In genomic region chr4:1721003-1721665, GRCh38 we compare ENCODE assay signal across 1 cellular context.
TF ChIP-seq lines count a peak whose summit lies in the region.

TSS of gene TACC3 (plus strand) at chr4:1721521. CDS start at chr4:1723422, 1,901 bp downstream.
A gene with protein sequence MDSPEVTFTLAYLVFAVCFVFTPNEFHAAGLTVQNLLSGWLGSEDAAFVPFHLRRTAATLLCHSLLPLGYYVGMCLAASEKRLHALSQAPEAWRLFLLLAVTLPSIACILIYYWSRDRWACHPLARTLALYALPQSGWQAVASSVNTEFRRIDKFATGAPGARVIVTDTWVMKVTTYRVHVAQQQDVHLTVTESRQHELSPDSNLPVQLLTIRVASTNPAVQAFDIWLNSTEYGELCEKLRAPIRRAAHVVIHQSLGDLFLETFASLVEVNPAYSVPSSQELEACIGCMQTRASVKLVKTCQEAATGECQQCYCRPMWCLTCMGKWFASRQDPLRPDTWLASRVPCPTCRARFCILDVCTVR (minus strand): TSS chr4:1721323. CDS start chr4:1720837, 486 bp downstream.

TF ChIP-seq in SK-N-SH, 30 proteins besides CTCF, POLR2A, EP300 and RAD21 (continued from another document):
- TF ChIP-seq REST (IDR thresholded peaks at IDR 0.05; ENCODE audit: low read depth, low read length) (no peak), NRF1 (IDR thresholded peaks at IDR 0.05; ENCODE audit: low read depth, low read length) (no peak), GABPA (IDR thresholded peaks at IDR 0.05; ENCODE audit: low read depth) (peak; percentile 87), GATA2 (CRISPR knock-in tag; IDR thresholded peaks at IDR 0.05) (no peak), NFIC (IDR thresholded peaks at IDR 0.05; ENCODE audit: borderline replicate concordance) (no peak), FOXM1 (IDR thresholded peaks at IDR 0.05; ENCODE audit: low read depth) (peak; percentile 69; the same call in 1 of the 2 replicates)
